Comparison of ENCODE assay signal across 22 cellular contexts in the genomic region with DNA sequence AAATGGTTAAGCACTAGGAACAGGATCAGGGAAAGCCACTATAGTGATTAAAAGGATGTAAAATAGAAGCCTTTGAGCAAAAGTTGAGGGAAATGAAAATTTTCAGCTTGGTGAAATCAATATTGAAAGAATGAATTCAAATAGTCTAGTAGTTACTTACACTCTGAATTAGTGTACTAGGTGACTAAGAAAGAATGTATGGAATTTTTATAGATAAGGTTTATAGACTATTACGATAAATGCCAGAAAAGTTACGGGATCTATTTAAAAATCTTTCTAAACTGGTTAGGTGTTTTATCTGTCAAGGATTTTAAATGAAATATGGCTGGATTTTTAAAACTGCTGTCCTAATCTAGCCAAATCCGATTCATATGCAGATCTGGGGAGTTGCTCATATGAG.
DNase-seq lines count a peak whose midpoint lies in the region; ATAC-seq and TF ChIP-seq lines count a peak whose summit lies in the region.
"Had no signal": no experiment of that assay in that cellular context is flagged by ENCODE, and none has a peak within 500 bp of the region (broad histone marks: within the 10 kb centered on the region; RNA-seq: fewer than 3 reads in every experiment).

No MANE protein-coding gene starts in this region.

- in situ Hi-C loops in Panc1 (cut with HindIII; ENCODE audit: low pct_unique_long_range_greater_than_20kb, low sequenced_read_pairs): no loop called here

- ATAC-seq in Panc1: peak; percentile 63; the same call in 1 of the 2 replicates
- no peak for ATAC-seq in HG03571 (IDR thresholded peaks at IDR 0.05; ENCODE audit: unreplicated experiment)
- ATAC-seq: A549, GM12878 had no signal

- intact Hi-C loops in Panc1 (cut with micrococcal nuclease; ENCODE audit: unreplicated experiment): no loop called here

- no peaks in the 10 kb centered on the region for H3K9me3 ChIP-seq in Panc1 (ENCODE audit: control insufficient read depth, insufficient read depth, low read depth, low read length)
- H3K9me3 ChIP-seq in hepatocyte (ENCODE audit: low read depth): no peaks in the 10 kb centered on the region
- H3K9me3 ChIP-seq: A549; BE2C; BLaER1 treated with 17β-estradiol and CSF1 and Interleukin-3, amounts not matched to agents 10 nM and 100 nM; HAP-1 had no signal

- H3K4me3 ChIP-seq in Panc1 (ENCODE audit: low read depth in 2 of 2, low read length in 2 of 2): no peak overlapping the region
- H3K4me3 ChIP-seq in hepatocyte: no peak overlapping the region
- H3K4me3 ChIP-seq: A549; BLaER1 treated with 17β-estradiol and CSF1 and Interleukin-3, amounts not matched to agents 10 nM and 100 nM; GM12878; HAP-1 had no signal

- DNase-seq in A172 (ENCODE audit: low spot score) (peak; percentile 11), LoVo (ENCODE audit: low spot score) (peak; percentile 38), Panc1 (ENCODE audit: low read depth, low spot score) (no peak), hepatocyte (ENCODE audit: low spot score) (no peak), DMS53 (lab: John Stamatoyannopoulos, UW) (no peak), pons (ENCODE audit: low spot score) (no peak), RKO (ENCODE audit: low spot score) (no peak)
- DNase-seq: ACHN; AML-193; BE2C; CD4-positive, alpha-beta T cell; CD8-positive, alpha-beta memory T cell; DND-41; GDM1; GOT3; HFFc6 had no signal

- H3K4me2 ChIP-seq in hepatocyte: peak overlapping the region; percentile 48
- H3K4me2 ChIP-seq: A549; BLaER1 treated with 17β-estradiol and CSF1 and Interleukin-3, amounts not matched to agents 10 nM and 100 nM had no signal

- POLR2A ChIA-PET in Panc1 (lab: Charles Lee): no interaction called here

- no peaks in the 10 kb centered on the region for H3K79me2 ChIP-seq in hepatocyte

- H3K27ac ChIP-seq in Panc1 (ENCODE audit: low read length) (peak overlapping the region; percentile 53), hepatocyte (no peak overlapping the region)
- H3K27ac ChIP-seq: 22Rv1; A549; BLaER1 treated with 17β-estradiol and CSF1 and Interleukin-3, amounts not matched to agents 10 nM and 100 nM had no signal

- H2AFZ ChIP-seq in hepatocyte: no peak overlapping the region

- no TSS peak for BruUV-seq in Panc1 (replicated peaks; lab: Mats Ljungman, UMichigan)

- H4K20me1 ChIP-seq in hepatocyte (ENCODE audit: insufficient read depth, poor library complexity, severe bottlenecking): no peaks in the 10 kb centered on the region
- H4K20me1 ChIP-seq: BLaER1 treated with 17β-estradiol and CSF1 and Interleukin-3, amounts not matched to agents 10 nM and 100 nM had no signal

- no peaks in the 10 kb centered on the region; the same call in 1 of the 2 replicates for H3K27me3 ChIP-seq in Panc1 (ENCODE audit: control insufficient read depth, insufficient read depth, low read length)
- peaks cover 3% of the 10 kb centered on the region for H3K27me3 ChIP-seq in hepatocyte
- H3K27me3 ChIP-seq: BE2C had no signal

- H3K9me2 ChIP-seq in hepatocyte (replicated peaks; ENCODE audit: insufficient read depth): no peaks in the 10 kb centered on the region

- CTCF ChIA-PET in Panc1 (lab: Charles Lee): no interaction called here

- WGBS in hepatocyte (ENCODE audit: low lambda C conversion rate, missing lambda C conversion rate): 35% methylated on average over 3 of the region's 3 CpGs

- H3K4me1 ChIP-seq in Panc1 (ENCODE audit: control insufficient read depth, insufficient read depth, low read length): peaks cover 6% of the 10 kb centered on the region; the same call in 1 of the 2 replicates
- no peaks in the 10 kb centered on the region for H3K4me1 ChIP-seq in hepatocyte (ENCODE audit: insufficient read depth)
- H3K4me1 ChIP-seq: A549; BE2C; BLaER1 treated with 17β-estradiol and CSF1 and Interleukin-3, amounts not matched to agents 10 nM and 100 nM had no signal

- no peaks in the 10 kb centered on the region for H3K36me3 ChIP-seq in Panc1 (ENCODE audit: control insufficient read depth, insufficient read depth, low read length)
- H3K36me3 ChIP-seq in hepatocyte (replicated peaks; ENCODE audit: insufficient read depth, low read depth): no peaks in the 10 kb centered on the region
- H3K36me3 ChIP-seq: BE2C; BLaER1 treated with 17β-estradiol and CSF1 and Interleukin-3, amounts not matched to agents 10 nM and 100 nM; HAP-1 had no signal

- TF ChIP-seq CTCF in Panc1 (IDR thresholded peaks at IDR 0.05) (no peak), hepatocyte (IDR thresholded peaks at IDR 0.05; ENCODE audit: poor library complexity) (no peak)

Comparison
In these comparisons a context has a peak if more than half of its experiments do, and no peak if none do; other contexts are left out.
1. DNase-seq: peak in A172 (single experiment) and LoVo (single experiment); none in Panc1 (single experiment), hepatocyte (single experiment), DMS53 (single experiment), pons (single experiment) and RKO (single experiment).